Comparison of ENCODE assay signal across 23 cellular contexts in genomic region chr12:21602774-21603173, GRCh38. TPM values are rescaled to one million over a fixed set of nuclear protein-coding genes. Genes with fewer than 3 reads are reported as not detected.
"Had no signal": no experiment of that assay in that cellular context is flagged by ENCODE, and none has a peak within 500 bp of the region (broad histone marks: within the 10 kb centered on the region; RNA-seq: fewer than 3 reads in every experiment).

No MANE protein-coding gene starts in this region.

- FAIRE-seq: HTR-8/SVneo, RCC 7860 had no signal

- H3K27me3 ChIP-seq: MG63, SJSA1 had no signal

- H3K27ac ChIP-seq: HL-60, SJSA1, SK-N-MC had no signal

- H3K36me3 ChIP-seq: MG63, SJSA1 had no signal

- H3K9me3 ChIP-seq: MG63, SJSA1 had no signal

- H3K4me3 ChIP-seq: MG63, SJSA1, SK-N-MC had no signal

- DNase-seq: Karpas-422, KG1, MG63, NCI-H1092 treated with DMSO at 0.1 percent for 48 hours, NCI-H1436, NCI-H187, NCI-H2029, NCI-H2081 treated with DMSO at 0.1 percent for 48 hours, NCI-H2171, NCI-H226, NCI-H446, NCI-H510A, NCI-H524 treated with DMSO at 0.1 percent for 48 hours, NCI-H69, NCI-H774, Right ventricle myocardium superior, RPMI8226, SIG-M5 had no signal

- H3K4me1 ChIP-seq: SJSA1 had no signal

RNA-seq across cellular contexts. Expression of gene GYS2, which starts 1.9 kb away (rescaled TPM):
- total RNA-seq: Right ventricle myocardium superior, SJSA1 had no signal
